Comparison of ENCODE assay signal across 8 cellular contexts in genomic region chr2:64330691-64331429, GRCh38.
A peak's percentile ranks its signal among the peaks of the same experiment; 100 is the strongest.
DNase-seq lines count a peak whose midpoint lies in the region; ATAC-seq, FAIRE-seq and TF ChIP-seq lines count a peak whose summit lies in the region.

No MANE protein-coding gene starts in this region.

- peak overlapping the region; percentile 61 for H2AFZ ChIP-seq in H1 (ENCODE audit: low read length)

- peak overlapping the region; percentile 19 to 51 for H3K4me2 ChIP-seq in H1 (ENCODE audit: insufficient read depth in 1 of 2, low read depth in 2 of 2, low read length in 2 of 2)

- FAIRE-seq in H1 (lab: Jason Lieb, UNC) = peak; percentile 91

- DNase-seq in BJ (ENCODE audit: low read depth) = peak; percentile 29
- DNase-seq in HT-29 (ENCODE audit: low spot score) = peak; percentile 97
- peak; percentile 21 for DNase-seq in NK-92 (lab: John Stamatoyannopoulos, UW; ENCODE audit: unreplicated experiment)
- peak; percentile 89 for DNase-seq in activated CD8-positive, alpha-beta memory T cell treated with anti-CD3 and anti-CD28 coated beads for 24 hours
- peak; percentile 54 to 87 for DNase-seq in H1 (ENCODE audit: low read depth in 1 of 2, low spot score in 2 of 2)
- peak; percentile 93 for DNase-seq in medulla oblongata (ENCODE audit: extremely low spot score)
- DNase-seq in stimulated activated CD4-positive, alpha-beta T cell treated with anti-CD3 and anti-CD28 coated beads, TNF-alpha, amount 100 ng/mL, for 24 hours (ENCODE audit: low read depth in 3 of 3) = peak; percentile 60 to 68 (median 66)

- H3K4ac ChIP-seq in H1 (replicated peaks; ENCODE audit: insufficient read length, low read depth, low read length) = peak overlapping the region; percentile 40

- 10% methylated on average over 11 of the region's 11 CpGs; no CpG with 5 or more reads in 1 of the 2 experiments for WGBS in H1 (ENCODE audit: extremely low coverage in 1 of 2, insufficient coverage in 1 of 2, insufficient read length in 1 of 2, insufficient replicate concordance in 2 of 2, low coverage in 1 of 2, low lambda C conversion rate in 2 of 2, missing lambda C conversion rate in 1 of 2), 2 experiments

- H3K18ac ChIP-seq in H1 (ENCODE audit: extremely low read depth, low read length) = 0 out of 2 replicates have a peak overlapping the region, but pooled peaks have one; percentile 48

- peak overlapping the region; percentile 25 for H3K4me3 ChIP-seq in BJ (ENCODE audit: low read depth, low read length)
- peak overlapping the region in 2 of 4 experiments; percentile 3 to 26; a peak in 2 of 8 replicates for H3K4me3 ChIP-seq in H1 (ENCODE audit: extremely low read depth in 1 of 4, insufficient read depth in 2 of 4, low read depth in 3 of 4, low read length in 4 of 4)

- no peaks in the 10 kb centered on the region for H3K79me1 ChIP-seq in H1 (ENCODE audit: low read depth, low read length)

- no peak overlapping the region for H4K91ac ChIP-seq in H1 (replicated peaks; ENCODE audit: insufficient read length, low read length)

- H3K14ac ChIP-seq in H1 (ENCODE audit: insufficient read length) = no peak overlapping the region

- no peaks in the 10 kb centered on the region for H3K36me3 ChIP-seq in BJ (ENCODE audit: control insufficient read depth, insufficient read depth, low read length)
- H3K36me3 ChIP-seq in H1 (ENCODE audit: control insufficient read depth in 2 of 4, insufficient read depth in 4 of 4, low read length in 3 of 4) = no peaks in the 10 kb centered on the region

- TF ChIP-seq CTCF in BJ (IDR thresholded peaks at IDR 0.05; ENCODE audit: insufficient read depth, low read depth, low read length) (peak; percentile 89), H1 (IDR thresholded peaks at IDR 0.05; ENCODE audit: control extremely low read depth in 1 of 3, insufficient read depth in 1 of 3, low read depth in 1 of 3, low read length in 3 of 3) (peak; percentile 63 to 92 (median 86))

- no peak for ATAC-seq in GM18907 (IDR thresholded peaks at IDR 0.05; ENCODE audit: unreplicated experiment)

- H2BK20ac ChIP-seq in H1 (ENCODE audit: low read length) = no peak overlapping the region

- no peaks in the 10 kb centered on the region; the same call in 1 of the 2 replicates for H3K27me3 ChIP-seq in BJ (ENCODE audit: control insufficient read depth, insufficient read depth, low read length)
- H3K27me3 ChIP-seq in H1 (replicated peaks in 1 of 4; ENCODE audit: control insufficient read depth in 3 of 4, extremely low read depth in 1 of 4, insufficient read depth in 3 of 4, low read length in 3 of 4) = no peaks in the 10 kb centered on the region

- 0 out of 2 replicates have a peak overlapping the region, but pooled peaks have one; percentile 45 for H2BK5ac ChIP-seq in H1 (ENCODE audit: low read depth, low read length)

- POLR2A ChIA-PET in BJ (lab: Charles Lee) = interaction anchor here (0.5 to 1.1 kb wide), 3 partner anchors 18 to 323 kb away, joined by 3 read pairs; partner anchors contain the start of genes AFTPH and SERTAD2
- POLR2A ChIA-PET in H1 (lab: Charles Lee; ENCODE audit: partially characterized antibody) = interaction anchor here (0.6 to 1.8 kb wide), 8 partner anchors 64 to 490 kb away, joined by 3 to 5 read pairs (median 4); no protein-coding TSS in a partner anchor

- H3K23ac ChIP-seq in H1 (ENCODE audit: insufficient read length) = no peak overlapping the region

- CTCF ChIA-PET in BJ (lab: Yijun Ruan, JAX) = interaction anchor here (0.7 to 9.6 kb wide), 56 partner anchors 9 to 712 kb away, joined by 3 to 158 read pairs (median 4); partner anchors contain the start of genes AFTPH and SERTAD2
- CTCF ChIA-PET in H1 (lab: Charles Lee; ENCODE audit: partially characterized antibody) = interaction anchor here (0.6 to 8.7 kb wide), 110 partner anchors 9 to 592 kb away, joined by 3 to 214 read pairs (median 4); partner anchors contain the start of gene AFTPH

- H3K9ac ChIP-seq in H1 (replicated peaks in 1 of 4; ENCODE audit: extremely low read depth in 1 of 4, low read depth in 3 of 4, low read length in 3 of 4) = no peak overlapping the region

- 0 out of 2 replicates have a peak overlapping the region, but pooled peaks have one; percentile 35 for H2BK12ac ChIP-seq in H1 (ENCODE audit: low read depth, low read length)

- H3K79me2 ChIP-seq in H1 (ENCODE audit: control insufficient read depth in 1 of 2, insufficient read depth in 2 of 2, low read length in 2 of 2) = no peaks in the 10 kb centered on the region

- H3K56ac ChIP-seq in H1 (replicated peaks; ENCODE audit: insufficient read length, low read depth, low read length) = no peak overlapping the region

- H3K23me2 ChIP-seq in H1 (ENCODE audit: low read depth, low read length) = no peaks in the 10 kb centered on the region; the same call in 1 of the 2 replicates

- H4K8ac ChIP-seq in H1 (ENCODE audit: extremely low read depth, insufficient read depth, low read length) = no peak overlapping the region

- 0 out of 2 replicates have a peak overlapping the region, but pooled peaks have one; percentile 50 for H2BK15ac ChIP-seq in H1 (ENCODE audit: low read length)

- H3K4me1 ChIP-seq in H1 (replicated peaks in 1 of 4; ENCODE audit: control insufficient read depth in 3 of 4, insufficient read depth in 4 of 4, low read length in 3 of 4) = peaks cover 3 to 21% (median 11%) of the 10 kb centered on the region in 4 experiments; a peak in 6 of 7 replicates

- no peak for TF ChIP-seq POLR2A in H1 (IDR thresholded peaks at IDR 0.05; ENCODE audit: control extremely low read depth in 1 of 2, low read depth in 2 of 2, low read length in 2 of 2)

- H4K20me1 ChIP-seq in H1 (replicated peaks in 1 of 2; ENCODE audit: control insufficient read depth in 1 of 2, insufficient read depth in 2 of 2, low read length in 2 of 2) = no peaks in the 10 kb centered on the region

- no peaks in the 10 kb centered on the region for H3K9me3 ChIP-seq in H1 (ENCODE audit: insufficient read depth in 2 of 2, low read depth in 1 of 2, low read length in 1 of 2)

- H2BK120ac ChIP-seq in H1 (replicated peaks; ENCODE audit: low read depth, low read length) = no peak overlapping the region

- no peak overlapping the region for H2AK5ac ChIP-seq in H1 (ENCODE audit: low read depth, low read length)

- H3K27ac ChIP-seq in H1 (ENCODE audit: low read depth, low read length) = no peak overlapping the region; the same call in 1 of the 2 replicates

- no peak for TF ChIP-seq EP300 in H1 (IDR thresholded peaks at IDR 0.05; ENCODE audit: borderline replicate concordance in 1 of 2, low read depth in 2 of 2, low read length in 2 of 2)

- H4K5ac ChIP-seq in H1 (ENCODE audit: insufficient read length, low read depth, low read length) = peak overlapping the region; percentile 3

- TF ChIP-seq RAD21 in H1 (IDR thresholded peaks at IDR 0.05 in 1 of 2, conservative IDR thresholded peaks at IDR 0.05 in 1 of 2; ENCODE audit: low read depth in 2 of 2, low read length in 2 of 2) = peak; percentile 98

TF ChIP-seq in H1, 55 proteins besides CTCF, POLR2A, EP300 and RAD21:
- TF ChIP-seq POLR2AphosphoS5 (IDR thresholded peaks at IDR 0.05; ENCODE audit: low read depth, low read length) (no peak), CBX5 (IDR thresholded peaks at IDR 0.05; ENCODE audit: low read depth, low read length) (no peak), GABPA (IDR thresholded peaks at IDR 0.05; ENCODE audit: borderline replicate concordance, insufficient read depth, low read length) (no peak), KDM4A (IDR thresholded peaks at IDR 0.05; ENCODE audit: low read depth, low read length, severe bottlenecking) (no peak), CHD2 (IDR thresholded peaks at IDR 0.05; ENCODE audit: low read length) (no peak), TCF12 (IDR thresholded peaks at IDR 0.05; ENCODE audit: low read depth, low read length) (no peak)

Comparison
In these comparisons a context has a peak if more than half of its experiments do, and no peak if none do; other contexts are left out.
1. DNase-seq: peak in every context shown above with its lines; median percentile 97 in HT-29; 93 in medulla oblongata; 89 in activated CD8-positive, alpha-beta memory T cell treated with anti-CD3 and anti-CD28 coated beads for 24 hours; 70 in H1; 66 in stimulated activated CD4-positive, alpha-beta T cell treated with anti-CD3 and anti-CD28 coated beads, TNF-alpha, amount 100 ng/mL, for 24 hours; 29 in BJ; 21 in NK-92.